8 cellular contexts compared by ENCODE assay signal in the genomic region with DNA sequence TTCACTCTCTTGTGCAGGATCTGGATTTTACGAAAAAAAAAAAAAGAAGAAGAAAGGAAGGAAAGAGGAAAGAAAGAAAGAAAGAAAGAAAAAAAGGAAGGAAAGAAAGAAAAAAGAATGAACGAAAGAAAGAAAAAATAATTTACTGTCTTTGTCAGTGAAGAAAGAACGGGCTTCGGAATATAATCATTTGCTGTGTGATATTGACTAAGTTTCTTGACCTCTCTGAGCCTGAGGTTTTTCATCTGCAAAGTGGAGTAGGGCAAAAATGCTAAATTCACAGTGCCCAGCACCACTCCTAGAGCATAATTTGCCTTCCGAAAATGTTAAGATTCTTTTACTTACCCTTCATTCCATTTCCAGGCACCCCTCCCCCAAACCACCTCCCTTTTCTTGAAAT. TPM values are rescaled to one million over a fixed set of nuclear protein-coding genes. Genes with fewer than 3 reads are reported as not detected.
DNase-seq lines count a peak whose midpoint lies in the region; ATAC-seq, FAIRE-seq and TF ChIP-seq lines count a peak whose summit lies in the region.

No MANE protein-coding gene starts in this region.

- H3K27ac Mint-ChIP-seq in progenitor cell of endocrine pancreas = peak overlapping the region; percentile 60

- H3K4me1 Mint-ChIP-seq in progenitor cell of endocrine pancreas (ENCODE audit: low read depth) = peaks cover 15% of the 10 kb centered on the region

- no peaks in the 10 kb centered on the region for H4K20me1 ChIP-seq in endothelial cell of umbilical vein (replicated peaks; ENCODE audit: control insufficient read depth, extremely low read depth, insufficient read depth, low read length)

- TF ChIP-seq CTCF in RWPE1 (conservative IDR thresholded peaks at IDR 0.05; ENCODE audit: low read depth) (no peak), endothelial cell of umbilical vein (IDR thresholded peaks at IDR 0.05; ENCODE audit: extremely low read depth in 1 of 2, insufficient read depth in 1 of 2, low read depth in 1 of 2, low read length in 2 of 2) (no peak), progenitor cell of endocrine pancreas (IDR thresholded peaks at IDR 0.05; ENCODE audit: unreplicated experiment) (no peak)

- H3K9me1 ChIP-seq in endothelial cell of umbilical vein (replicated peaks; ENCODE audit: control insufficient read depth, extremely low read depth, insufficient read depth, low read length) = no peaks in the 10 kb centered on the region

- dilution Hi-C loops in endothelial cell of umbilical vein (cut with MboI; ENCODE audit: extremely low pct_ligation_motif_present, low sequenced_read_pairs) = no loop called here

- no peaks in the 10 kb centered on the region for H3K9me3 Mint-ChIP-seq in progenitor cell of endocrine pancreas (ENCODE audit: low read depth)

- no peaks in the 10 kb centered on the region for H3K79me2 ChIP-seq in endothelial cell of umbilical vein (ENCODE audit: control insufficient read depth, insufficient read depth, low read length)

- no TSS peak for BruUV-seq in endothelial cell of umbilical vein (replicated peaks; lab: Mats Ljungman, UMichigan)

- TF ChIP-seq POLR2A in endothelial cell of umbilical vein (IDR thresholded peaks at IDR 0.05; ENCODE audit: low read depth, low read length) = no peak

- intact Hi-C loops in endothelial cell of umbilical vein (cut with micrococcal nuclease) = no loop called here

- no peaks in the 10 kb centered on the region for H3K36me3 ChIP-seq in endothelial cell of umbilical vein (ENCODE audit: control insufficient read depth in 2 of 2, extremely low read depth in 1 of 2, insufficient read depth in 2 of 2, low read length in 2 of 2)

- H3K27me3 Mint-ChIP-seq in progenitor cell of endocrine pancreas = peaks cover 53% of the 10 kb centered on the region

- H3K36me3 Mint-ChIP-seq in progenitor cell of endocrine pancreas (ENCODE audit: insufficient read depth) = peaks cover 4% of the 10 kb centered on the region

- H3K4me3 ChIP-seq in endothelial cell of umbilical vein (replicated peaks in 1 of 3; ENCODE audit: insufficient read depth in 1 of 3, low read depth in 1 of 3, low read length in 3 of 3) = peak overlapping the region in 2 of 3 experiments; percentile 7 to 11

- H3K4me2 ChIP-seq in endothelial cell of umbilical vein (ENCODE audit: insufficient read depth, low read length) = peak overlapping the region; percentile 86

- CTCF ChIA-PET in RWPE1 (lab: Yijun Ruan, JAX) = no interaction called here
- CTCF ChIA-PET in endothelial cell of umbilical vein (lab: Charles Lee) = interaction anchor here (0.8 to 2.7 kb wide), 4 partner anchors 8 to 103 kb away, joined by 3 to 57 read pairs (median 8); partner anchors contain the start of gene PSMC3IP

- peaks cover 0 to 19% of the 10 kb centered on the region in 2 experiments for H3K27me3 ChIP-seq in endothelial cell of umbilical vein (ENCODE audit: control insufficient read depth in 2 of 2, insufficient read depth in 2 of 2, low read length in 2 of 2)

- ATAC-seq in GM18498 (IDR thresholded peaks at IDR 0.05; ENCODE audit: unreplicated experiment) = no peak

- FAIRE-seq in G401.6 (lab: Jason Lieb, UNC) (peak; percentile 8), endothelial cell of umbilical vein (lab: Jason Lieb, UNC) (peak; percentile 28)

- DNase-seq in RWPE1 (ENCODE audit: low spot score) (no peak), endothelial cell of umbilical vein (ENCODE audit: low read depth, low spot score) (no peak), progenitor cell of endocrine pancreas (ENCODE audit: low spot score, unreplicated experiment) (no peak), H4 (ENCODE audit: low spot score) (no peak), activated gamma-delta T cell treated with Interleukin-2 at 50 U/mL for 16 hours (no peak), NCI-H446 (lab: John Stamatoyannopoulos, UW) (no peak)

- H3K4me1 ChIP-seq in endothelial cell of umbilical vein (ENCODE audit: control insufficient read depth, extremely low read depth, insufficient read depth, low read length) = peaks cover 41% of the 10 kb centered on the region

- peak overlapping the region; percentile 84 for H2AFZ ChIP-seq in endothelial cell of umbilical vein (ENCODE audit: low read depth, low read length)

- peak overlapping the region; percentile 99 for H3K27ac ChIP-seq in RWPE1
- no peak overlapping the region for H3K27ac ChIP-seq in endothelial cell of umbilical vein (ENCODE audit: insufficient read depth, low read depth, low read length)

- no peak overlapping the region for H3K9ac ChIP-seq in endothelial cell of umbilical vein (replicated peaks; ENCODE audit: extremely low read depth, insufficient read depth, low read length)

- no peaks in the 10 kb centered on the region for H3K9me3 ChIP-seq in endothelial cell of umbilical vein (replicated peaks; ENCODE audit: control insufficient read depth, insufficient read depth, low read length)

- POLR2A ChIA-PET in RWPE1 (lab: Yijun Ruan, JAX; ENCODE audit: low non-redundant PET) (no interaction called here), endothelial cell of umbilical vein (lab: Charles Lee) (no interaction called here)

- H3K4me3 Mint-ChIP-seq in progenitor cell of endocrine pancreas (ENCODE audit: low read depth) = peak overlapping the region; percentile 38

TF ChIP-seq in endothelial cell of umbilical vein, 7 proteins besides CTCF, POLR2A, EP300 and RAD21:
- TF ChIP-seq FOS (IDR thresholded peaks at IDR 0.05; ENCODE audit: borderline replicate concordance, insufficient read depth, low read length) (no peak), MYC (IDR thresholded peaks at IDR 0.05; ENCODE audit: low read depth, low read length) (no peak), EZH2 (IDR thresholded peaks at IDR 0.05; ENCODE audit: borderline replicate concordance, low read depth, low read length, severe bottlenecking) (no peak), GATA2 (IDR thresholded peaks at IDR 0.05; ENCODE audit: insufficient read depth, insufficient read length, low read depth, low read length) (no peak), MAX (IDR thresholded peaks at IDR 0.05; ENCODE audit: insufficient read depth, insufficient read length) (no peak), JUN (IDR thresholded peaks at IDR 0.05; ENCODE audit: borderline replicate concordance, insufficient read depth, insufficient read length, low read depth) (no peak), POLR2AphosphoS5 (IDR thresholded peaks at IDR 0.05; ENCODE audit: insufficient read depth, low read depth, low read length) (no peak)

RNA-seq across cellular contexts. Expression of gene CCR10, which starts 0.3 kb away (rescaled TPM):
- total RNA-seq in endothelial cell of umbilical vein (1.3 TPM in 1 of 2 replicates, not detected in the other), progenitor cell of endocrine pancreas (0.49 and 1.1 TPM in 2 replicates)
- polyA plus RNA-seq in endothelial cell of umbilical vein = 1.1 and 1.4 TPM in 2 replicates
- 0.49 and 1.0 TPM in 2 replicates for polyA plus RNA-seq in endothelial cell of umbilical vein (2011; cell fraction: cytosol; rRNA removed)
- 0.49 and 1.1 TPM in 2 replicates for polyA plus RNA-seq in endothelial cell of umbilical vein (2011; cell fraction: nucleus; rRNA removed)
- polyA plus RNA-seq in endothelial cell of umbilical vein (2012) = 2.1 and 4.5 TPM in 2 replicates
- 0.36 and 0.55 TPM in 2 replicates for polyA minus RNA-seq in endothelial cell of umbilical vein
- not detected for polyA minus RNA-seq in endothelial cell of umbilical vein (2011; cell fraction: cytosol; rRNA and poly(A)+ RNA removed)
- 0.29 and 0.63 TPM in 2 replicates for polyA minus RNA-seq in endothelial cell of umbilical vein (2011; cell fraction: nucleus; rRNA and poly(A)+ RNA removed)
- total RNA-seq in H4 (2014; rRNA removed; shearing (Covaris generic)) = 0.23 and 0.74 TPM in 2 replicates

RNA-seq across cellular contexts. Expression of gene CNTNAP1, which starts 0.4 kb away (rescaled TPM):
- 3.6 and 44.8 TPM in 2 replicates for total RNA-seq in endothelial cell of umbilical vein
- 26.3 and 27.3 TPM in 2 replicates for polyA plus RNA-seq in endothelial cell of umbilical vein
- 16.5 and 18.9 TPM in 2 replicates for polyA plus RNA-seq in endothelial cell of umbilical vein (2011; cell fraction: cytosol; rRNA removed)
- 73.5 and 81.1 TPM in 2 replicates for polyA plus RNA-seq in endothelial cell of umbilical vein (2011; cell fraction: nucleus; rRNA removed)
- 40.8 and 55.4 TPM in 2 replicates for polyA plus RNA-seq in endothelial cell of umbilical vein (2012)
- polyA minus RNA-seq in endothelial cell of umbilical vein = 28.1 and 29.9 TPM in 2 replicates
- polyA minus RNA-seq in endothelial cell of umbilical vein (2011; cell fraction: cytosol; rRNA and poly(A)+ RNA removed) = 1.2 TPM
- 17.0 and 20.2 TPM in 2 replicates for polyA minus RNA-seq in endothelial cell of umbilical vein (2011; cell fraction: nucleus; rRNA and poly(A)+ RNA removed)
- 2.3 and 2.5 TPM in 2 replicates for total RNA-seq in progenitor cell of endocrine pancreas
- total RNA-seq in H4 (2014; rRNA removed; shearing (Covaris generic)) = 6.7 and 7.0 TPM in 2 replicates

RNA-seq across cellular contexts. Expression of gene PLEKHH3, which starts 5.2 kb away (rescaled TPM):
- total RNA-seq in endothelial cell of umbilical vein (11.3 and 13.2 TPM in 2 replicates), progenitor cell of endocrine pancreas (14.1 and 16.2 TPM in 2 replicates)
- polyA plus RNA-seq in endothelial cell of umbilical vein = 5.4 and 6.8 TPM in 2 replicates
- polyA plus RNA-seq in endothelial cell of umbilical vein (2011; cell fraction: cytosol; rRNA removed) = 2.4 and 3.6 TPM in 2 replicates
- polyA plus RNA-seq in endothelial cell of umbilical vein (2011; cell fraction: nucleus; rRNA removed) = 5.3 and 6.6 TPM in 2 replicates
- polyA plus RNA-seq in endothelial cell of umbilical vein (2012) = 5.4 and 9.0 TPM in 2 replicates
- polyA minus RNA-seq in endothelial cell of umbilical vein = 2.5 and 3.3 TPM in 2 replicates
- 21.0 TPM for polyA minus RNA-seq in endothelial cell of umbilical vein (2011; cell fraction: cytosol; rRNA and poly(A)+ RNA removed)
- 1.9 and 2.5 TPM in 2 replicates for polyA minus RNA-seq in endothelial cell of umbilical vein (2011; cell fraction: nucleus; rRNA and poly(A)+ RNA removed)
- total RNA-seq in H4 (2014; rRNA removed; shearing (Covaris generic)) = 3.3 and 5.9 TPM in 2 replicates

RNA-seq across cellular contexts. Expression of gene TUBG2, which starts 22.9 kb away (rescaled TPM):
- 13.1 and 13.2 TPM in 2 replicates for total RNA-seq in endothelial cell of umbilical vein
- polyA plus RNA-seq in endothelial cell of umbilical vein = 17.7 and 19.4 TPM in 2 replicates
- 6.7 and 9.7 TPM in 2 replicates for polyA plus RNA-seq in endothelial cell of umbilical vein (2011; cell fraction: cytosol; rRNA removed)
- polyA plus RNA-seq in endothelial cell of umbilical vein (2011; cell fraction: nucleus; rRNA removed) = 52.9 and 63.6 TPM in 2 replicates
- 13.6 and 17.5 TPM in 2 replicates for polyA plus RNA-seq in endothelial cell of umbilical vein (2012)
- polyA minus RNA-seq in endothelial cell of umbilical vein = 7.0 and 10.2 TPM in 2 replicates
- 3.5 TPM for polyA minus RNA-seq in endothelial cell of umbilical vein (2011; cell fraction: cytosol; rRNA and poly(A)+ RNA removed)
- polyA minus RNA-seq in endothelial cell of umbilical vein (2011; cell fraction: nucleus; rRNA and poly(A)+ RNA removed) = 12.4 and 16.1 TPM in 2 replicates
- 26.9 and 31.3 TPM in 2 replicates for total RNA-seq in progenitor cell of endocrine pancreas
- total RNA-seq in H4 (2014; rRNA removed; shearing (Covaris generic)) = 5.5 and 7.5 TPM in 2 replicates
